9 cellular contexts compared by ENCODE assay signal in the genomic region with DNA sequence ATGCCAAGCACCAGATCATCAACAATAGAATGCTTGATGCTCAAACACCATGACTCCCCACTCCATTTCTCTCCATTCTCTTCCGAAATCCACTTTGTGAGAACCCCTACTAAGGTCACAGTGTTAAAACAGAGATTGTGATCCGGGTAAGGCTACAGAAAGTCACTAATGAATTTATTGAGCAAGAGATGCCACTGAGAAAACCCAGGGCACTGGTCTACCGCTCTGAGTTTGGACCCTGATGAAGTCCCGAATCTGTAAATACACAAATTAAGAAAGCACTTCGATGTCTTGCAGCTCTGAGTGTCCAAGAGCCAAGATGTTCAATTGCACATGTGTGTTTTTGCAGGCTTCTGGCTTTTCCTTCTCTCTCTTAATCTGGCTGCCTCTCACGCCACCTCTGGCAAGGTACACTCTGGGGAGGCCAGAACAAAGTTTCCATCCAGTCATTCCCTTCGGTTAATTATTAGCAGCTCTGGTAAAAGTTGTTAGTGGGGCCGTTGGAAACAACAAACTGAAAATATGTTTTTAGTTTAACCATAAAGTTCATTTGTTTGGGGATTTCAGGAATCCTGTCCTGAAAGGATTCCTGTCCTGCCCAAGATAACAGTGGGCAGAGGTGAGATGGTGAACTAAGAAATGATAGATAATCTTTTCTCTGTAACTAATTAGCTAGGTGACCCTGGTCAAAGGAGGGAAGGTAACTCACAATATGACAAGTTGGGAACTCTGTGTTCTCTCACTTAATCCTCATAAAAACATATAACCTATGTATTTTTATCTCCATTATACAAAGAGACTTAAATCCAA.
DNase-seq lines count a peak whose midpoint lies in the region; ATAC-seq and TF ChIP-seq lines count a peak whose summit lies in the region.
"Had no signal": no experiment of that assay in that cellular context is flagged by ENCODE, and none has a peak within 500 bp of the region (broad histone marks: within the 10 kb centered on the region; RNA-seq: fewer than 3 reads in every experiment).

No MANE protein-coding gene starts in this region.

- peak overlapping the region; percentile 27 for H2BK120ac ChIP-seq in mesenchymal stem cell (ENCODE audit: low read depth, low read length)

- peak overlapping the region; percentile 3 for H2BK15ac ChIP-seq in mesenchymal stem cell (ENCODE audit: low read depth, poor library complexity, severe bottlenecking)

- H3K4me2 ChIP-seq in OCI-LY3 (ENCODE audit: low read length), result peak overlapping the region; percentile 39
- peak overlapping the region; percentile 50 for H3K4me2 ChIP-seq in mesenchymal stem cell (ENCODE audit: low read length, poor library complexity, severe bottlenecking)

- H3K9ac ChIP-seq in OCI-LY3 (ENCODE audit: low read length), result 0 out of 2 replicates have a peak overlapping the region, but pooled peaks have one; percentile 0
- H3K9ac ChIP-seq in mesenchymal stem cell (ENCODE audit: low read length), result no peak overlapping the region

- TF ChIP-seq CTCF in OCI-LY3 (IDR thresholded peaks at IDR 0.05; ENCODE audit: low read depth, low read length), result 0 out of 2 replicates have a peak, but pooled peaks have one; percentile 10

- no peak overlapping the region for H4K8ac ChIP-seq in mesenchymal stem cell (ENCODE audit: low read length)

- H3K4me3 ChIP-seq in ACC112 (ENCODE audit: low read depth, low read length), result no peak overlapping the region
- H3K4me3 ChIP-seq in OCI-LY3 (ENCODE audit: low read length), result 0 out of 2 replicates have a peak overlapping the region, but pooled peaks have one; percentile 1
- no peak overlapping the region for H3K4me3 ChIP-seq in mesenchymal stem cell (ENCODE audit: insufficient read depth in 1 of 2, low read depth in 1 of 2, low read length in 2 of 2)
- H3K4me3 ChIP-seq in effector memory CD4-positive, alpha-beta T cell (ENCODE audit: insufficient read depth, low read depth, low read length, poor library complexity, severe bottlenecking), result no peak overlapping the region

- no peaks in the 10 kb centered on the region for H4K20me1 ChIP-seq in OCI-LY3 (ENCODE audit: insufficient read depth, low read length)

- peak overlapping the region; percentile 39 for H2AFZ ChIP-seq in ACC112 (ENCODE audit: low read length, unreplicated experiment)
- peak overlapping the region; percentile 10; the same call in 1 of the 2 replicates for H2AFZ ChIP-seq in OCI-LY3 (ENCODE audit: low read depth, low read length)
- H2AFZ ChIP-seq in mesenchymal stem cell (ENCODE audit: low read depth, low read length), result no peak overlapping the region

- peak overlapping the region; percentile 87 for H2AK5ac ChIP-seq in mesenchymal stem cell (ENCODE audit: low read length, severe bottlenecking)

- peak overlapping the region in 1 of 2 experiments; percentile 19 for H3K18ac ChIP-seq in mesenchymal stem cell (ENCODE audit: low read depth in 1 of 2, low read length in 2 of 2)

- no peak overlapping the region for H4K91ac ChIP-seq in mesenchymal stem cell (ENCODE audit: low read length)

- H3K79me1 ChIP-seq in mesenchymal stem cell (replicated peaks; ENCODE audit: low read length, poor library complexity, severe bottlenecking), result no peaks in the 10 kb centered on the region

- H3K79me2 ChIP-seq in ACC112 (ENCODE audit: control insufficient read depth, insufficient read depth, low read length, unreplicated experiment), result no peaks in the 10 kb centered on the region
- H3K79me2 ChIP-seq in OCI-LY3 (ENCODE audit: low read length), result peaks cover 11% of the 10 kb centered on the region; the same call in 1 of the 2 replicates

- H3K9me3 ChIP-seq in OCI-LY3 (ENCODE audit: insufficient read depth, low read length) (no peaks in the 10 kb centered on the region), mesenchymal stem cell (ENCODE audit: control insufficient read depth, low read length) (no peaks in the 10 kb centered on the region)
- H3K9me3 ChIP-seq in effector memory CD4-positive, alpha-beta T cell (ENCODE audit: control insufficient read depth, low read length), result no peaks in the 10 kb centered on the region

- no peak overlapping the region for H2BK12ac ChIP-seq in mesenchymal stem cell (ENCODE audit: low read length in 2 of 2)

- POLR2A ChIA-PET in HEK293T (lab: Yijun Ruan, JAX), result interaction anchor here (1.2 kb wide), 1 partner anchor 75 kb away, joined by 3 read pairs; the partner anchor contains the start of gene BTG1

- no peak overlapping the region for H3K14ac ChIP-seq in mesenchymal stem cell (ENCODE audit: low read length in 2 of 2)

- H2BK5ac ChIP-seq in mesenchymal stem cell (ENCODE audit: low read depth, low read length, poor library complexity, severe bottlenecking), result no peak overlapping the region

- 98% methylated on average over 8 of the region's 8 CpGs for WGBS in mesenchymal stem cell

- no peaks in the 10 kb centered on the region for H3K27me3 ChIP-seq in ACC112 (ENCODE audit: insufficient read depth, low read length)
- no peaks in the 10 kb centered on the region for H3K27me3 ChIP-seq in OCI-LY3 (ENCODE audit: low read depth, low read length)
- no peaks in the 10 kb centered on the region for H3K27me3 ChIP-seq in mesenchymal stem cell (ENCODE audit: control insufficient read depth in 1 of 2, insufficient read depth in 1 of 2, low read length in 2 of 2)
- no peaks in the 10 kb centered on the region for H3K27me3 ChIP-seq in effector memory CD4-positive, alpha-beta T cell (replicated peaks; ENCODE audit: control insufficient read depth, insufficient read depth, low read length, poor library complexity, severe bottlenecking)

- H3K4me1 ChIP-seq in ACC112 (ENCODE audit: control insufficient read depth, insufficient read depth, low read length, unreplicated experiment), result peaks cover 16% of the 10 kb centered on the region
- peaks cover 48% of the 10 kb centered on the region for H3K4me1 ChIP-seq in OCI-LY3 (ENCODE audit: low read length)
- peaks cover 4% of the 10 kb centered on the region for H3K4me1 ChIP-seq in mesenchymal stem cell (ENCODE audit: control insufficient read depth, insufficient read depth, low read depth, low read length)
- no peaks in the 10 kb centered on the region for H3K4me1 ChIP-seq in effector memory CD4-positive, alpha-beta T cell (ENCODE audit: control insufficient read depth, insufficient read depth, low read length, poor library complexity, severe bottlenecking)

- no peak overlapping the region for H3K27ac ChIP-seq in ACC112 (ENCODE audit: low read depth, low read length)
- H3K27ac ChIP-seq in OCI-LY3 (ENCODE audit: low read length), result no peak overlapping the region
- H3K27ac ChIP-seq in mesenchymal stem cell (ENCODE audit: low read length, poor library complexity, severe bottlenecking), result peak overlapping the region; percentile 62
- H3K27ac ChIP-seq in effector memory CD4-positive, alpha-beta T cell (ENCODE audit: insufficient read depth, low read length, poor library complexity, severe bottlenecking), result no peak overlapping the region

- H3K36me3 ChIP-seq in ACC112 (ENCODE audit: insufficient read depth, low read length), result no peaks in the 10 kb centered on the region
- H3K36me3 ChIP-seq in OCI-LY3 (replicated peaks; ENCODE audit: low read depth, low read length), result peaks cover 7% of the 10 kb centered on the region
- no peaks in the 10 kb centered on the region for H3K36me3 ChIP-seq in mesenchymal stem cell (ENCODE audit: control insufficient read depth in 1 of 2, insufficient read depth in 2 of 2, low read depth in 1 of 2, low read length in 2 of 2)
- H3K36me3 ChIP-seq in effector memory CD4-positive, alpha-beta T cell (ENCODE audit: control insufficient read depth, insufficient read depth, low read length), result no peaks in the 10 kb centered on the region

- DNase-seq in mesenchymal stem cell (no peak), NCI-H1092 treated with DMSO at 0.1 percent for 48 hours (lab: John Stamatoyannopoulos, UW) (no peak), HEK293T (ENCODE audit: extremely low spot score) (no peak)
- no peak for DNase-seq in effector memory CD4-positive, alpha-beta T cell
- DNase-seq: naive thymus-derived CD8-positive, alpha-beta T cell had no signal

- CTCF ChIA-PET in HEK293T (lab: Yijun Ruan, JAX), result no interaction called here

- H3K23ac ChIP-seq in mesenchymal stem cell (ENCODE audit: low read length in 2 of 2), result no peak overlapping the region

- ATAC-seq in GM21786 (IDR thresholded peaks at IDR 0.05; ENCODE audit: unreplicated experiment), result peak; percentile 68
- ATAC-seq in HG02571 (IDR thresholded peaks at IDR 0.05; ENCODE audit: unreplicated experiment), result no peak
- ATAC-seq: naive thymus-derived CD8-positive, alpha-beta T cell had no signal

- H3K4ac ChIP-seq in mesenchymal stem cell (ENCODE audit: low read depth in 1 of 2, low read length in 2 of 2), result no peak overlapping the region

TF ChIP-seq in HEK293T, 16 proteins besides CTCF, POLR2A, EP300 and RAD21:
- TF ChIP-seq FOXK2 (IDR thresholded peaks at IDR 0.05) (no peak), ZNF384 (IDR thresholded peaks at IDR 0.05) (no peak), SUZ12 (IDR thresholded peaks at IDR 0.05) (no peak), CTBP1 (IDR thresholded peaks at IDR 0.05; ENCODE audit: borderline replicate concordance) (no peak), ARNT (IDR thresholded peaks at IDR 0.05) (no peak), ELF4 (IDR thresholded peaks at IDR 0.05) (no peak), FOXM1 (IDR thresholded peaks at IDR 0.05; ENCODE audit: borderline replicate concordance) (no peak), SP1 (IDR thresholded peaks at IDR 0.05) (no peak), TARDBP (IDR thresholded peaks at IDR 0.05) (no peak), BHLHE40 (IDR thresholded peaks at IDR 0.05; ENCODE audit: borderline replicate concordance) (no peak), HDGF (IDR thresholded peaks at IDR 0.05; ENCODE audit: borderline replicate concordance) (no peak), LEF1 (IDR thresholded peaks at IDR 0.05; ENCODE audit: borderline replicate concordance) (no peak), FOXA1 (IDR thresholded peaks at IDR 0.05) (no peak), NFRKB (IDR thresholded peaks at IDR 0.05) (no peak), L3MBTL2 (conservative IDR thresholded peaks at IDR 0.05) (no peak)
- TF ChIP-seq, protein P1, sequence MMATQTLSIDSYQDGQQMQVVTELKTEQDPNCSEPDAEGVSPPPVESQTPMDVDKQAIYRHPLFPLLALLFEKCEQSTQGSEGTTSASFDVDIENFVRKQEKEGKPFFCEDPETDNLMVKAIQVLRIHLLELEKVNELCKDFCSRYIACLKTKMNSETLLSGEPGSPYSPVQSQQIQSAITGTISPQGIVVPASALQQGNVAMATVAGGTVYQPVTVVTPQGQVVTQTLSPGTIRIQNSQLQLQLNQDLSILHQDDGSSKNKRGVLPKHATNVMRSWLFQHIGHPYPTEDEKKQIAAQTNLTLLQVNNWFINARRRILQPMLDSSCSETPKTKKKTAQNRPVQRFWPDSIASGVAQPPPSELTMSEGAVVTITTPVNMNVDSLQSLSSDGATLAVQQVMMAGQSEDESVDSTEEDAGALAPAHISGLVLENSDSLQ (IDR thresholded peaks at IDR 0.05), result no peak
